Comparison of ENCODE assay signal across 8 cellular contexts in genomic region chr16:25030420-25031131, GRCh38. TPM values are rescaled to one million over a fixed set of nuclear protein-coding genes. Genes with fewer than 3 reads are reported as not detected.
DNase-seq lines count a peak whose midpoint lies in the region; ATAC-seq, FAIRE-seq and TF ChIP-seq lines count a peak whose summit lies in the region.

No MANE protein-coding gene starts in this region.

- no peak overlapping the region; the same call in 1 of the 2 replicates for H3K4me3 ChIP-seq in BLaER1
- peak overlapping the region; percentile 0 to 97 (median 46) for H3K4me3 ChIP-seq in Peyer's patch
- H3K4me3 ChIP-seq in kidney (ENCODE audit: low read length in 2 of 2) = peak overlapping the region; percentile 91

- H4K20me1 ChIP-seq in BLaER1 = no peaks in the 10 kb centered on the region

- H3K4me1 ChIP-seq in BLaER1 = peaks cover 17% of the 10 kb centered on the region
- H3K4me1 ChIP-seq in Peyer's patch = peaks cover 0 to 16% (median 11%) of the 10 kb centered on the region in 4 donors
- peaks cover 3 to 7% of the 10 kb centered on the region in 2 donors for H3K4me1 ChIP-seq in kidney (ENCODE audit: control insufficient read depth in 1 of 2, insufficient read depth in 1 of 2, low read depth in 1 of 2, low read length in 2 of 2)

- no peak for TF ChIP-seq CTCF in Peyer's patch (IDR thresholded peaks at IDR 0.05)
- no peak for TF ChIP-seq CTCF in kidney (IDR thresholded peaks at IDR 0.05; ENCODE audit: borderline replicate concordance, extremely low read depth, insufficient read depth)

- H3K9ac ChIP-seq in BLaER1 (no peak overlapping the region), kidney (ENCODE audit: low read length in 2 of 2) (peak overlapping the region in 1 of 2 donors; percentile 69)

- DNase-seq in Peyer's patch = peak in 2 of 3 donors; percentile 53 to 58
- DNase-seq in kidney = no peak
- DNase-seq in H4 (ENCODE audit: low spot score) = no peak
- no peak for DNase-seq in activated CD4-positive, CD25-positive, alpha-beta regulatory T cell (lab: John Stamatoyannopoulos, UW)
- DNase-seq in NCI-H146 treated with DMSO at 0.1 percent for 48 hours (lab: John Stamatoyannopoulos, UW; ENCODE audit: unreplicated experiment) = no peak
- DNase-seq in HK-2 (ENCODE audit: unreplicated experiment) = no peak

- peak overlapping the region; percentile 69 for H3K4me2 ChIP-seq in BLaER1

- H3K36me3 ChIP-seq in BLaER1 (no peaks in the 10 kb centered on the region), Peyer's patch (no peaks in the 10 kb centered on the region), kidney (ENCODE audit: control insufficient read depth in 1 of 2, insufficient read depth in 2 of 2, low read length in 2 of 2) (no peaks in the 10 kb centered on the region)

- H3K9me3 ChIP-seq in BLaER1 (no peaks in the 10 kb centered on the region), Peyer's patch (no peaks in the 10 kb centered on the region), kidney (ENCODE audit: control insufficient read depth in 1 of 2, low read length in 2 of 2) (no peaks in the 10 kb centered on the region)

- H3K27me3 ChIP-seq in BLaER1 (no peaks in the 10 kb centered on the region), Peyer's patch (no peaks in the 10 kb centered on the region)

- H3K27ac ChIP-seq in BLaER1 (no peak overlapping the region), Peyer's patch (peak overlapping the region in 3 of 4 donors; percentile 38 to 82 (median 74)), kidney (ENCODE audit: low read depth in 2 of 2, low read length in 2 of 2) (no peak overlapping the region)

- no peak for TF ChIP-seq POLR2A in Peyer's patch (IDR thresholded peaks at IDR 0.05)

- intact Hi-C loops in kidney (cut with DNase I) = no loop called here

- ATAC-seq in GM21529 (IDR thresholded peaks at IDR 0.05; ENCODE audit: unreplicated experiment) = peak; percentile 47

- FAIRE-seq in kidney (lab: Jason Lieb, UNC) = no peak

RNA-seq across cellular contexts. Expression of gene ARHGAP17, which starts 15.4 kb away (rescaled TPM):
- total RNA-seq in Peyer's patch = 100 to 1,000 TPM in 3 of 4 donors, 10 to 100 TPM in 1; 75.9 to 181 (median 136) TPM
- total RNA-seq in kidney = 71.8 TPM
- 26.8 TPM for polyA plus RNA-seq in kidney (ENCODE audit: insufficient read depth, low read depth, low replicate concordance)
- 19.3 and 26.1 TPM in 2 replicates for total RNA-seq in H4 (2014; rRNA removed; shearing (Covaris generic))

Comparison
In these comparisons a context has a peak if more than half of its experiments do, and no peak if none do; other contexts are left out.
1. H3K27ac ChIP-seq: peak in Peyer's patch (3 of 4); none in BLaER1 (single experiment) and kidney (0 of 2).
2. DNase-seq: peak in Peyer's patch (2 of 3); none in kidney (single experiment), H4 (single experiment), activated CD4-positive, CD25-positive, alpha-beta regulatory T cell (0 of 4), NCI-H146 treated with DMSO at 0.1 percent for 48 hours (single experiment) and HK-2 (single experiment).